ENCODE assay signal across 16 cellular contexts in genomic region chr5:76460104-76460503, GRCh38. TPM values are rescaled to one million over a fixed set of nuclear protein-coding genes. Genes with fewer than 3 reads are reported as not detected.
DNase-seq lines count a peak whose midpoint lies in the region; ATAC-seq and TF ChIP-seq lines count a peak whose summit lies in the region.
"Had no signal": no experiment of that assay in that cellular context is flagged by ENCODE, and none has a peak within 500 bp of the region (broad histone marks: within the 10 kb centered on the region; RNA-seq: fewer than 3 reads in every experiment).

No MANE protein-coding gene starts in this region.

- peaks cover 43% of the 10 kb centered on the region for H3K4me1 Mint-ChIP-seq in activated naive CD8-positive, alpha-beta T cell (ENCODE audit: low read depth)
- peaks cover 14% of the 10 kb centered on the region for H3K4me1 Mint-ChIP-seq in activated naive CD8-positive, alpha-beta T cell treated with anti-CD3 and anti-CD28 coated beads for 36 hours
- peaks cover 38% of the 10 kb centered on the region for H3K4me1 Mint-ChIP-seq in activated T-helper 17 cell treated with anti-CD3 and anti-CD28 coated beads, Interleukin-2, amount 50 U/mL, for 72 hours
- peaks cover 29 to 56% (median 48%) of the 10 kb centered on the region in 4 donors for H3K4me1 Mint-ChIP-seq in naive thymus-derived CD8-positive, alpha-beta T cell

- peaks cover 21% of the 10 kb centered on the region for H3K36me3 Mint-ChIP-seq in activated naive CD8-positive, alpha-beta T cell
- H3K36me3 Mint-ChIP-seq in activated naive CD8-positive, alpha-beta T cell treated with anti-CD3 and anti-CD28 coated beads for 36 hours, result peaks cover 43% of the 10 kb centered on the region
- H3K36me3 Mint-ChIP-seq in activated T-helper 17 cell treated with anti-CD3 and anti-CD28 coated beads, Interleukin-2, amount 50 U/mL, for 72 hours (ENCODE audit: low read depth), result peaks cover 58% of the 10 kb centered on the region
- H3K36me3 Mint-ChIP-seq in naive thymus-derived CD8-positive, alpha-beta T cell, result peaks cover 17 to 55% (median 28%) of the 10 kb centered on the region in 3 donors

- ATAC-seq in activated T-helper 17 cell treated with anti-CD3 and anti-CD28 coated beads, Interleukin-2, amount 50 U/mL, for 72 hours (replicated peaks), result no peak
- ATAC-seq in naive thymus-derived CD8-positive, alpha-beta T cell, result no peak
- ATAC-seq in HG03342 (IDR thresholded peaks at IDR 0.05; ENCODE audit: unreplicated experiment), result no peak
- ATAC-seq: Panc1 had no signal

- no peak overlapping the region for H3K4me3 Mint-ChIP-seq in activated naive CD8-positive, alpha-beta T cell
- no peak overlapping the region for H3K4me3 Mint-ChIP-seq in activated naive CD8-positive, alpha-beta T cell treated with anti-CD3 and anti-CD28 coated beads for 36 hours
- H3K4me3 Mint-ChIP-seq in activated T-helper 17 cell treated with anti-CD3 and anti-CD28 coated beads, Interleukin-2, amount 50 U/mL, for 72 hours, result no peak overlapping the region
- H3K4me3 Mint-ChIP-seq in naive thymus-derived CD8-positive, alpha-beta T cell, result no peak overlapping the region
- H3K4me3 Mint-ChIP-seq: IgD-negative memory B cell had no signal

- peak overlapping the region; percentile 1 for H3K27ac Mint-ChIP-seq in activated naive CD8-positive, alpha-beta T cell
- no peak overlapping the region for H3K27ac Mint-ChIP-seq in activated naive CD8-positive, alpha-beta T cell treated with anti-CD3 and anti-CD28 coated beads for 36 hours
- H3K27ac Mint-ChIP-seq in activated T-helper 17 cell treated with anti-CD3 and anti-CD28 coated beads, Interleukin-2, amount 50 U/mL, for 72 hours, result peak overlapping the region; percentile 89
- H3K27ac Mint-ChIP-seq in naive thymus-derived CD8-positive, alpha-beta T cell, result peak overlapping the region in 6 of 10 donors; percentile 34 to 87 (median 68)

- no peaks in the 10 kb centered on the region for H3K27me3 Mint-ChIP-seq in activated naive CD8-positive, alpha-beta T cell
- no peaks in the 10 kb centered on the region for H3K27me3 Mint-ChIP-seq in activated naive CD8-positive, alpha-beta T cell treated with anti-CD3 and anti-CD28 coated beads for 36 hours
- H3K27me3 Mint-ChIP-seq in activated T-helper 17 cell treated with anti-CD3 and anti-CD28 coated beads, Interleukin-2, amount 50 U/mL, for 72 hours, result no peaks in the 10 kb centered on the region
- H3K27me3 Mint-ChIP-seq in naive thymus-derived CD8-positive, alpha-beta T cell, result no peaks in the 10 kb centered on the region
- H3K27me3 Mint-ChIP-seq: IgD-negative memory B cell had no signal

- no peaks in the 10 kb centered on the region for H3K9me3 Mint-ChIP-seq in activated naive CD8-positive, alpha-beta T cell (ENCODE audit: low read depth)
- H3K9me3 Mint-ChIP-seq in activated naive CD8-positive, alpha-beta T cell treated with anti-CD3 and anti-CD28 coated beads for 36 hours, result no peaks in the 10 kb centered on the region
- peaks cover 4% of the 10 kb centered on the region for H3K9me3 Mint-ChIP-seq in activated T-helper 17 cell treated with anti-CD3 and anti-CD28 coated beads, Interleukin-2, amount 50 U/mL, for 72 hours
- no peaks in the 10 kb centered on the region for H3K9me3 Mint-ChIP-seq in naive thymus-derived CD8-positive, alpha-beta T cell

- DNase-seq in activated naive CD8-positive, alpha-beta T cell treated with anti-CD3 and anti-CD28 coated beads for 36 hours, result no peak
- no peak for DNase-seq in naive thymus-derived CD8-positive, alpha-beta T cell
- DNase-seq in KG1 (lab: John Stamatoyannopoulos, UW) (no peak), HEK293T (ENCODE audit: extremely low spot score) (no peak)
- DNase-seq: COR-L47, H7, Kasumi-1, MG63, NCI-H1092, NCI-H2081 treated with DMSO at 0.1 percent for 48 hours, SJCRH30 had no signal

- CTCF ChIA-PET in HEK293T (lab: Yijun Ruan, JAX), result interaction anchor here (1.0 kb wide), 1 partner anchor 142 kb away, joined by 5 read pairs; no protein-coding TSS in a partner anchor

- POLR2A ChIA-PET in naive thymus-derived CD8-positive, alpha-beta T cell (lab: Charles Lee), result interaction anchor here (0.8 kb wide), 1 partner anchor 9 kb away, joined by 5 read pairs; no protein-coding TSS in a partner anchor
- POLR2A ChIA-PET in HEK293T (lab: Yijun Ruan, JAX), result no interaction called here

TF ChIP-seq in HEK293T, 16 proteins besides CTCF, POLR2A, EP300 and RAD21:
- TF ChIP-seq SUZ12 (IDR thresholded peaks at IDR 0.05) (no peak), BHLHE40 (IDR thresholded peaks at IDR 0.05; ENCODE audit: borderline replicate concordance) (no peak), HDGF (IDR thresholded peaks at IDR 0.05; ENCODE audit: borderline replicate concordance) (no peak), NFRKB (IDR thresholded peaks at IDR 0.05) (no peak), FOXA1 (IDR thresholded peaks at IDR 0.05) (no peak), SP1 (IDR thresholded peaks at IDR 0.05) (no peak), ELF4 (IDR thresholded peaks at IDR 0.05) (no peak), FOXK2 (IDR thresholded peaks at IDR 0.05) (no peak), TARDBP (IDR thresholded peaks at IDR 0.05) (no peak)
- TF ChIP-seq, protein P1, sequence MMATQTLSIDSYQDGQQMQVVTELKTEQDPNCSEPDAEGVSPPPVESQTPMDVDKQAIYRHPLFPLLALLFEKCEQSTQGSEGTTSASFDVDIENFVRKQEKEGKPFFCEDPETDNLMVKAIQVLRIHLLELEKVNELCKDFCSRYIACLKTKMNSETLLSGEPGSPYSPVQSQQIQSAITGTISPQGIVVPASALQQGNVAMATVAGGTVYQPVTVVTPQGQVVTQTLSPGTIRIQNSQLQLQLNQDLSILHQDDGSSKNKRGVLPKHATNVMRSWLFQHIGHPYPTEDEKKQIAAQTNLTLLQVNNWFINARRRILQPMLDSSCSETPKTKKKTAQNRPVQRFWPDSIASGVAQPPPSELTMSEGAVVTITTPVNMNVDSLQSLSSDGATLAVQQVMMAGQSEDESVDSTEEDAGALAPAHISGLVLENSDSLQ (IDR thresholded peaks at IDR 0.05), result no peak

RNA-seq across cellular contexts. Expression of gene IQGAP2, which starts 57.0 kb away (rescaled TPM):
- total RNA-seq in activated naive CD8-positive, alpha-beta T cell treated with anti-CD3 and anti-CD28 coated beads for 36 hours, result 10 to 100 TPM; 30.3 to 30.6 TPM
- 10 to 100 TPM; 83.2 to 92.1 TPM for total RNA-seq in activated T-helper 17 cell treated with anti-CD3 and anti-CD28 coated beads, Interleukin-2, amount 50 U/mL, for 72 hours
- total RNA-seq in naive thymus-derived CD8-positive, alpha-beta T cell, result 10 to 100 TPM; 66.7 to 74.0 TPM
- 10 to 100 TPM; 16.2 to 22.0 (median 19.5) TPM for polyA plus RNA-seq in naive thymus-derived CD8-positive, alpha-beta T cell
